Comparison of ENCODE assay signal across 1 cellular context in the genomic region with DNA sequence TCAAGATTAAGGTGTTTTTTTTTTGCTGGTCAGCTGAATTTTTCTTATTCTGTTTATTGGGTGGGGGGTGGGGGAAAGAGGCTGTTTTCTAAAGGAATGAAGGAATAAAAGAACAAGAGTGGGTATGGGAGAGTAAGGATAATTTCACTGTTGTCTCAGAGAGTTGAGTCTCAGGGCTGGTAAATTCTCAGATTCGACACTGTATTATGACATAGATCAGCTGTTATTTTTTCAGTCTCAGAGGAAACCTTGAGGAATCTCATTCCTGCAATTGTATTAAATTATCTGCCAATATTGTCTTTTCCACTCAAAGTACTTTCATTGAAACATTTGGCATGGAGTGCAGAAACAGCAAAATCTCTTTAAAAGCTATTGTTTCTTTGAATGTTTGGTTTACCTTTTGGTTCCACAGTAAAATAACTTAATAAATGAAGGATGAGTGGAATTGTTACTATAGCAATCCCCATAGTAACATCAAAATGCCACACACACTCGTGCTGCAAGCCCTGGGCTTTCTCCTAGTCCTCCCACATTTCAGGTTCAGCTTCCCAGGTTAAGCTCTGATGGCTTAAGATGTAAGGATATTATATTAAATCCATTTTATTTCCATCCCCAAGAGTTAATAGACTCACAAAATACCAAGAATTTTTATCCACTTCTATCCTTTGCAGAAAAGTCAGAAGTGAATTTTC.
TF ChIP-seq lines count a peak whose summit lies in the region.

No MANE protein-coding gene starts in this region.

TF ChIP-seq in endothelial cell of umbilical vein, 7 proteins besides CTCF, POLR2A, EP300 and RAD21 (continued from another document):
- no peak for TF ChIP-seq MYC (IDR thresholded peaks at IDR 0.05; ENCODE audit: low read depth, low read length)
- TF ChIP-seq, protein P1, sequence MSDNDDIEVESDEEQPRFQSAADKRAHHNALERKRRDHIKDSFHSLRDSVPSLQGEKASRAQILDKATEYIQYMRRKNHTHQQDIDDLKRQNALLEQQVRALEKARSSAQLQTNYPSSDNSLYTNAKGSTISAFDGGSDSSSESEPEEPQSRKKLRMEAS (IDR thresholded peaks at IDR 0.05; ENCODE audit: insufficient read depth, insufficient read length), result no peak
